ENCODE assay signal across 6 cellular contexts in genomic region chr7:100217934-100218333, GRCh38. TPM values are rescaled to one million over a fixed set of nuclear protein-coding genes. Genes with fewer than 3 reads are reported as not detected.
DNase-seq lines count a peak whose midpoint lies in the region; ATAC-seq and TF ChIP-seq lines count a peak whose summit lies in the region.
"Not testable (repeated sequence)": the region's sequence is repeated elsewhere in the genome, so short reads cannot be mapped to it uniquely, and the experiment has no call there.

No MANE protein-coding gene starts in this region.

- CTCF ChIA-PET in BJ (lab: Yijun Ruan, JAX) = interaction anchor here (0.8 to 9.9 kb wide), 10 partner anchors 9 to 86 kb away, joined by 3 to 147 read pairs (median 5); partner anchors contain the start of gene LAMTOR4

- not testable (repeated sequence) for TF ChIP-seq POLR2A in erythroblast (IDR thresholded peaks at IDR 0.05; ENCODE audit: low read length)

- H3K4me3 ChIP-seq in BJ (ENCODE audit: low read depth, low read length); GM23338; retinal pigment epithelial cell (ENCODE audit: low read length): not testable (repeated sequence)

- not testable (repeated sequence) for H3K36me3 ChIP-seq in BJ (ENCODE audit: control insufficient read depth, insufficient read depth, low read length); GM23338 (ENCODE audit: insufficient read depth)

- ATAC-seq in GM23338 = peak; percentile 42

- H3K27ac Mint-ChIP-seq in GM23338 = not testable (repeated sequence)

- H3K9me3 Mint-ChIP-seq in GM23338 = not testable (repeated sequence)

- H3F3A ChIP-seq in GM23338 (replicated peaks; ENCODE audit: low read depth) = not testable (repeated sequence)

- not testable (repeated sequence) for H3K4me3 Mint-ChIP-seq in GM23338

- H3K79me2 ChIP-seq in GM23338 (replicated peaks; ENCODE audit: insufficient read depth) = not testable (repeated sequence)

- H3K4me1 Mint-ChIP-seq in GM23338 = not testable (repeated sequence)

- H3K27ac ChIP-seq in GM23338 (ENCODE audit: low read depth) = not testable (repeated sequence)

- not testable (repeated sequence) for H4K20me1 ChIP-seq in GM23338 (replicated peaks; ENCODE audit: insufficient read depth)

- H3K4me1 ChIP-seq in GM23338 (ENCODE audit: insufficient read depth) = not testable (repeated sequence)

- H3K36me3 Mint-ChIP-seq in GM23338 (ENCODE audit: low read depth) = not testable (repeated sequence)

- not testable (repeated sequence) for H3K27me3 ChIP-seq in BJ (ENCODE audit: control insufficient read depth, insufficient read depth, low read length)
- H3K27me3 ChIP-seq in GM23338 (ENCODE audit: insufficient read depth) = peaks cover 23% of the 10 kb centered on the region

- POLR2A ChIA-PET in BJ (lab: Charles Lee) = not testable (repeated sequence)

- H3K4me2 ChIP-seq in GM23338 = not testable (repeated sequence)

- DNase-seq in BJ (ENCODE audit: low read depth); retinal pigment epithelial cell (ENCODE audit: low read depth): not testable (repeated sequence)
- DNase-seq in GM23338 (ENCODE audit: low spot score) (peak; percentile 54), NCI-H2227 treated with DMSO at 0.1 percent for 48 hours (lab: John Stamatoyannopoulos, UW) (peak; percentile 36), erythroblast (lab: John Stamatoyannopoulos, UW) (peak; percentile 56 to 79)
- DNase-seq in activated CD8-positive, alpha-beta memory T cell treated with anti-CD3 and anti-CD28 coated beads for 1 hour (ENCODE audit: extremely low read depth in 1 of 2, low read depth in 1 of 2) = peak; percentile 55 to 72

- peak; percentile 51 for TF ChIP-seq CTCF in BJ (IDR thresholded peaks at IDR 0.05; ENCODE audit: insufficient read depth, low read depth, low read length)
- TF ChIP-seq CTCF in GM23338 (conservative IDR thresholded peaks at IDR 0.05; ENCODE audit: low read depth in 2 of 2) = peak; percentile 48 to 68
- peak; percentile 54 for TF ChIP-seq CTCF in retinal pigment epithelial cell (conservative IDR thresholded peaks at IDR 0.05; ENCODE audit: low read depth, low read length)

- H3K27me3 Mint-ChIP-seq in GM23338 (ENCODE audit: insufficient read depth, low read depth, poor library complexity) = not testable (repeated sequence)

- H3K9me2 ChIP-seq in GM23338 (ENCODE audit: insufficient read depth) = not testable (repeated sequence)

- not testable (repeated sequence) for H2AFZ ChIP-seq in GM23338

RNA-seq across cellular contexts. Expression of gene PVRIG, which starts 1.8 kb away (rescaled TPM):
- polyA plus RNA-seq in BJ (2011; rRNA removed) (not detected in 2 replicates), GM23338 (2016; fragmentation: Nextera tagmentation; extraction: Ambion mirVana) (1.1 TPM in 1 of 2 replicates, not detected in the other)
- polyA minus RNA-seq in BJ (2011; rRNA and poly(A)+ RNA removed) = not detected in 2 replicates
- not detected in 2 replicates for total RNA-seq in GM23338 (2014; rRNA removed; shearing (Covaris generic))

RNA-seq across cellular contexts. Expression of gene STAG3, which starts 40.2 kb away (rescaled TPM):
- 0.44 and 0.61 TPM in 2 replicates for polyA plus RNA-seq in BJ (2011; rRNA removed)
- polyA minus RNA-seq in BJ (2011; rRNA and poly(A)+ RNA removed) = 0.62 and 0.95 TPM in 2 replicates
- 3.4 and 4.6 TPM in 2 replicates for total RNA-seq in GM23338 (2014; rRNA removed; shearing (Covaris generic))
- polyA plus RNA-seq in GM23338 (2016; fragmentation: Nextera tagmentation; extraction: Ambion mirVana) = 4.1 and 4.7 TPM in 2 replicates

RNA-seq across cellular contexts. Expression of gene GPC2, which starts 40.8 kb away (rescaled TPM):
- polyA plus RNA-seq in BJ (2011; rRNA removed) = 1.3 and 1.9 TPM in 2 replicates
- polyA minus RNA-seq in BJ (2011; rRNA and poly(A)+ RNA removed) = 0.71 and 1.3 TPM in 2 replicates
- total RNA-seq in GM23338 (2014; rRNA removed; shearing (Covaris generic)) = 48.8 and 53.6 TPM in 2 replicates
- polyA plus RNA-seq in GM23338 (2016; fragmentation: Nextera tagmentation; extraction: Ambion mirVana) = 9.8 and 10.7 TPM in 2 replicates

RNA-seq across cellular contexts. Expression of gene GAL3ST4, which starts 49.5 kb away (rescaled TPM):
- polyA plus RNA-seq in BJ (2011; rRNA removed) (8.1 and 12.1 TPM in 2 replicates), GM23338 (2016; fragmentation: Nextera tagmentation; extraction: Ambion mirVana) (2.1 and 3.1 TPM in 2 replicates)
- 4.1 and 6.2 TPM in 2 replicates for polyA minus RNA-seq in BJ (2011; rRNA and poly(A)+ RNA removed)
- 3.4 and 6.3 TPM in 2 replicates for total RNA-seq in GM23338 (2014; rRNA removed; shearing (Covaris generic))

RNA-seq across cellular contexts. Expression of gene TRAPPC14, which starts 59.4 kb away (rescaled TPM):
- polyA plus RNA-seq in BJ (2011; rRNA removed) = 3.2 and 5.8 TPM in 2 replicates
- 4.8 and 8.2 TPM in 2 replicates for polyA minus RNA-seq in BJ (2011; rRNA and poly(A)+ RNA removed)
- 12.3 and 15.7 TPM in 2 replicates for total RNA-seq in GM23338 (2014; rRNA removed; shearing (Covaris generic))
- 9.3 and 9.8 TPM in 2 replicates for polyA plus RNA-seq in GM23338 (2016; fragmentation: Nextera tagmentation; extraction: Ambion mirVana)
